ENCODE assay signal across 23 cellular contexts in the genomic region with DNA sequence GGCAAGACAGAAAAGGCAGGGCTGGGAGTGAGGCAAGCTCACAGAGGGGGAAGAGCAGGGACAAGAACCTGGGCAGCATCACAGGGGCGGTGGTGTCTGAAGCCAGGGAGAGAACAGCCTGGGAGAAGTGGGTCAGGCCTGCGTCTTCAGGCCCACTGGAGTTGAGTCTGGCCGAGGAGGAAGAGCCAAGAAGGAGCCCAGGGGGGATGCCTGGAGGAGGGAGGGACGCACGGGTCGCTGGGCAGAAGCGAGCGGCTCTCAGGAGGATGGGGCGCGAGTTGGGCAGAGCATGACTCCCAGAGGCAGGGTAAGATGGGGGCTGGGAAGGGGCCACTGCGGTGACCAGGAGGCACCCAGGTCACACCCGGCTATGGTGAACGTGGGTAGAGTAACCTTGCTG.
"Had no signal": no experiment of that assay in that cellular context is flagged by ENCODE, and none has a peak within 500 bp of the region (broad histone marks: within the 10 kb centered on the region; RNA-seq: fewer than 3 reads in every experiment).

No MANE protein-coding gene starts in this region.

- H3K27ac Mint-ChIP-seq: activated CD4-positive, alpha-beta memory T cell treated with anti-CD3 and anti-CD28 coated beads for 36 hours; activated naive CD4-positive, alpha-beta T cell treated with anti-CD3 and anti-CD28 coated beads, Interleukin-2, amount 10 ng/mL, durations not matched to agents 7 days and 5 days; stimulated activated naive CD8-positive, alpha-beta T cell treated with anti-CD3 and anti-CD28 coated beads, Interleukin-15, Interleukin-2, amounts not matched to agents 100 ng/mL and 50 ng/mL, for 24 hours had no signal

- H3K4me3 ChIP-seq: cardiac muscle cell, heart right ventricle, left lung, prostate gland, right atrium auricular region, tibial nerve had no signal

- H3K9me3 ChIP-seq: heart right ventricle, left lung, prostate gland, right atrium auricular region, tibial nerve had no signal

- H3K27me3 Mint-ChIP-seq: activated CD4-positive, alpha-beta memory T cell treated with anti-CD3 and anti-CD28 coated beads for 36 hours; stimulated activated naive CD8-positive, alpha-beta T cell treated with anti-CD3 and anti-CD28 coated beads, Interleukin-15, Interleukin-2, amounts not matched to agents 100 ng/mL and 50 ng/mL, for 24 hours had no signal

- H3K4me3 Mint-ChIP-seq: activated CD4-positive, alpha-beta memory T cell treated with anti-CD3 and anti-CD28 coated beads for 36 hours; activated naive CD4-positive, alpha-beta T cell treated with anti-CD3 and anti-CD28 coated beads, Interleukin-2, amount 10 ng/mL, durations not matched to agents 7 days and 5 days; stimulated activated naive CD8-positive, alpha-beta T cell treated with anti-CD3 and anti-CD28 coated beads, Interleukin-15, Interleukin-2, amounts not matched to agents 100 ng/mL and 50 ng/mL, for 24 hours had no signal

- H3K27ac ChIP-seq: cardiac muscle cell, heart right ventricle, left lung, prostate gland, right atrium auricular region, tibial nerve had no signal

- FAIRE-seq: endometrium, keratinocyte, urothelium cell line had no signal

- DNase-seq: activated CD4-positive, alpha-beta memory T cell treated with anti-CD3 and anti-CD28 coated beads for 36 hours; activated CD4-positive, alpha-beta T cell treated with anti-CD3 and anti-CD28 coated beads for 4 hours; activated CD4-positive, CD25-positive, alpha-beta regulatory T cell; activated effector memory CD4-positive, alpha-beta T cell treated with anti-CD3 and anti-CD28 coated beads, Interleukin-2, amount 50 U/mL, for 16 hours; activated naive CD4-positive, alpha-beta T cell treated with anti-CD3 and anti-CD28 coated beads, Interleukin-2, amount 10 ng/mL, durations not matched to agents 7 days and 5 days; amygdala; effector CD4-positive, alpha-beta T cell; foreskin fibroblast; heart right ventricle; stimulated activated CD4-positive, alpha-beta T cell treated with anti-CD3 and anti-CD28 coated beads, Interleukin-12 subunit alpha, Interleukin-12 subunit beta, amount 100 ng/mL, for 4 hours; stimulated activated CD4-positive, alpha-beta T cell treated with anti-CD3 and anti-CD28 coated beads, Interleukin-4, amount 100 ng/mL, for 4 hours; T-helper 1 cell; T-helper 9 cell had no signal

- H3K36me3 ChIP-seq: cardiac muscle cell, prostate gland, right atrium auricular region had no signal

- ATAC-seq: heart right ventricle, left lung, SK-N-SH treated with all-trans-retinoic acid at 6 μM for 48 hours had no signal

- H3K27me3 ChIP-seq: cardiac muscle cell, heart right ventricle, left lung, right atrium auricular region, tibial nerve had no signal

- H3K36me3 Mint-ChIP-seq: activated CD4-positive, alpha-beta memory T cell treated with anti-CD3 and anti-CD28 coated beads for 36 hours; activated naive CD4-positive, alpha-beta T cell treated with anti-CD3 and anti-CD28 coated beads, Interleukin-2, amount 10 ng/mL, durations not matched to agents 7 days and 5 days had no signal

- H3K9me3 Mint-ChIP-seq: activated CD4-positive, alpha-beta memory T cell treated with anti-CD3 and anti-CD28 coated beads for 36 hours; activated naive CD4-positive, alpha-beta T cell treated with anti-CD3 and anti-CD28 coated beads, Interleukin-2, amount 10 ng/mL, durations not matched to agents 7 days and 5 days; stimulated activated naive CD8-positive, alpha-beta T cell treated with anti-CD3 and anti-CD28 coated beads, Interleukin-15, Interleukin-2, amounts not matched to agents 100 ng/mL and 50 ng/mL, for 24 hours had no signal
